In genomic region chr4:186701273-186701672, GRCh38 we compare ENCODE assay signal across 9 cellular contexts. TPM values are rescaled to one million over a fixed set of nuclear protein-coding genes. Genes with fewer than 3 reads are reported as not detected.
DNase-seq lines count a peak whose midpoint lies in the region; ATAC-seq, FAIRE-seq and TF ChIP-seq lines count a peak whose summit lies in the region.
"Had no signal": no experiment of that assay in that cellular context is flagged by ENCODE, and none has a peak within 500 bp of the region (broad histone marks: within the 10 kb centered on the region; RNA-seq: fewer than 3 reads in every experiment).

No MANE protein-coding gene starts in this region.

- peaks cover 83% of the 10 kb centered on the region for H3K4me1 Mint-ChIP-seq in brain

- TF ChIP-seq POLR2A in GM12892 (IDR thresholded peaks at IDR 0.05; ENCODE audit: low read depth, low read length), result no peak

- H3K9me3 Mint-ChIP-seq in brain, result peaks cover 0 to 3% (median 0%) of the 10 kb centered on the region in 5 experiments

- no peak for TF ChIP-seq CTCF in brain (conservative IDR thresholded peaks at IDR 0.05)

- ATAC-seq in sciatic nerve (peak; percentile 80), GM21381 (IDR thresholded peaks at IDR 0.05; ENCODE audit: unreplicated experiment) (no peak), HG02970 (IDR thresholded peaks at IDR 0.05; ENCODE audit: low FRiP score, unreplicated experiment) (no peak), HG03565 (IDR thresholded peaks at IDR 0.05; ENCODE audit: unreplicated experiment) (no peak)

- DNase-seq in HTR-8/SVneo (ENCODE audit: insufficient read length, low spot score), result peak; percentile 18
- DNase-seq in iPS DF 19.7 (ENCODE audit: low read depth, low spot score), result peak; percentile 70
- peak; percentile 69 for DNase-seq in sciatic nerve (ENCODE audit: low spot score)
- DNase-seq in GM12892 (ENCODE audit: insufficient read length), result no peak
- DNase-seq: activated T-cell treated with anti-CD3 and anti-CD28 coated beads, Interleukin-2, amount 50 U/mL, for 1 hour had no signal

- intact Hi-C loops in sciatic nerve (cut with DNase I), result no loop called here

- H3K27ac Mint-ChIP-seq in brain, result peak overlapping the region; percentile 91 to 98 (median 95)

- peaks cover 55% of the 10 kb centered on the region for H3K36me3 Mint-ChIP-seq in brain

- FAIRE-seq in HTR-8/SVneo (lab: Jason Lieb, UNC) (peak; percentile 23), GM12892 (lab: Jason Lieb, UNC) (no peak)

- H3K27me3 Mint-ChIP-seq in brain, result no peaks in the 10 kb centered on the region

- H3K4me3 Mint-ChIP-seq in brain, result peak overlapping the region; percentile 70 to 82 (median 79)

RNA-seq across cellular contexts. Expression of gene FAT1, which starts 22.4 kb away (rescaled TPM):
- polyA plus RNA-seq in brain (ENCODE audit: insufficient read depth, low read depth, low replicate concordance), result 16.9 TPM
- 151 TPM for total RNA-seq in sciatic nerve
- polyA plus RNA-seq in GM12892 (2012; ENCODE audit: missing spikeins), result 0.02 TPM
